Comparison of ENCODE assay signal across 18 cellular contexts in the genomic region with DNA sequence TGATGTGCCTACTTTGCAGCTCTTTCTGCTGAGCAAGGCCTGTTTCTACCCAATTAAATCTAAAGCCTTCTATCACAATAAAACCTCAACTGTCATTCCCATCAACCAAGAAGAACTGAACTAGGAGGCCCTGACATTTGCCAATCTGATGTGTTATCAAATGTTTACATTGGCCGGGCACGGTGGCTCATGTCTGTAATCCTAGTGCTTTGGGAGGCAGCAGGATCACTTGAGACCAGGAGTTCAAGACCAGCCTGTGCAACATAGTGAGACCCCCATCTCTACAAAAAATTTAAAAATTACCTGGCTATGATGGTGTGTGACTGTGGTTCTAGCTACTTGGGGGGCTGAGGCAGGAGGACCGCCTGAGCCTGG. TPM values are rescaled to one million over a fixed set of nuclear protein-coding genes. Genes with fewer than 3 reads are reported as not detected.
DNase-seq lines count a peak whose midpoint lies in the region; ATAC-seq, FAIRE-seq and TF ChIP-seq lines count a peak whose summit lies in the region.
"Had no signal": no experiment of that assay in that cellular context is flagged by ENCODE, and none has a peak within 500 bp of the region (broad histone marks: within the 10 kb centered on the region; RNA-seq: fewer than 3 reads in every experiment).

No MANE protein-coding gene starts in this region.

- no peak for TF ChIP-seq RAD21 in HepG2 (CRISPR knock-in tag; IDR thresholded peaks at IDR 0.05)

- H2BK5ac ChIP-seq in trophoblast cell (ENCODE audit: low read depth, low read length, poor library complexity): no peak overlapping the region

- H3K27ac Mint-ChIP-seq in natural killer cell treated with Interleukin-12 subunit alpha and Interleukin-12 subunit beta and Interleukin-15 and Interleukin-18, amount 100 ng/mL, for 72 hours: peak overlapping the region in 1 of 2 donors; percentile 43
- H3K27ac Mint-ChIP-seq in natural killer cell: no peak overlapping the region
- H3K27ac Mint-ChIP-seq in activated T-helper 17 cell treated with anti-CD3 and anti-CD28 coated beads, Interleukin-2, amount 50 U/mL, for 72 hours: peak overlapping the region; percentile 56
- H3K27ac Mint-ChIP-seq: activated naive CD8-positive, alpha-beta T cell treated with anti-CD3 and anti-CD28 coated beads, Interleukin-2, amount 50 U/mL, for 24 hours; naive thymus-derived CD4-positive, alpha-beta T cell had no signal

- POLR2A ChIA-PET in HepG2 (lab: Yijun Ruan, JAX): no interaction called here

- H2AFZ ChIP-seq in HepG2 (ENCODE audit: low read length) (no peak overlapping the region), trophoblast cell (ENCODE audit: insufficient read depth, low read length, poor library complexity) (no peak overlapping the region)

- no peak overlapping the region for H4K91ac ChIP-seq in trophoblast cell (ENCODE audit: low read depth, low read length)

- no peak overlapping the region for H4K8ac ChIP-seq in trophoblast cell (ENCODE audit: low read depth, low read length)

- H3K27me3 Mint-ChIP-seq in natural killer cell treated with Interleukin-12 subunit alpha and Interleukin-12 subunit beta and Interleukin-15 and Interleukin-18, amount 100 ng/mL, for 72 hours: peaks cover 23 to 26% of the 10 kb centered on the region in 2 donors
- H3K27me3 Mint-ChIP-seq in natural killer cell (ENCODE audit: low read depth in 2 of 2): peaks cover 22 to 27% of the 10 kb centered on the region in 2 donors
- H3K27me3 Mint-ChIP-seq in activated T-helper 17 cell treated with anti-CD3 and anti-CD28 coated beads, Interleukin-2, amount 50 U/mL, for 72 hours: peaks cover 28% of the 10 kb centered on the region

- H3K79me2 ChIP-seq in HepG2 (ENCODE audit: insufficient read depth, low read length) (peaks cover 21% of the 10 kb centered on the region), trophoblast cell (ENCODE audit: control insufficient read depth, insufficient read depth, low read length, poor library complexity) (no peaks in the 10 kb centered on the region)

- H3K36me3 ChIP-seq in HepG2 (replicated peaks in 1 of 2; ENCODE audit: control insufficient read depth in 1 of 2, insufficient read depth in 2 of 2, low read length in 2 of 2) (no peaks in the 10 kb centered on the region), trophoblast cell (ENCODE audit: control insufficient read depth in 1 of 2, insufficient read depth in 2 of 2, low read length in 2 of 2) (no peaks in the 10 kb centered on the region)

- no peaks in the 10 kb centered on the region for H3K9me3 ChIP-seq in HepG2 (ENCODE audit: low read length)
- peaks cover 6% of the 10 kb centered on the region for H3K9me3 ChIP-seq in trophoblast cell (ENCODE audit: insufficient read depth, low read depth, low read length)

- TF ChIP-seq CTCF in natural killer cell (IDR thresholded peaks at IDR 0.05) (no peak), HepG2 (CRISPR knock-in tag; IDR thresholded peaks at IDR 0.05) (no peak)

- H3K27ac ChIP-seq in HepG2 (ENCODE audit: extremely low read length, insufficient read depth, low read length) (peak overlapping the region; percentile 20), trophoblast cell (ENCODE audit: low read depth, low read length) (no peak overlapping the region)
- H3K27ac ChIP-seq: coronary artery had no signal

- no peak overlapping the region for H3K23ac ChIP-seq in trophoblast cell (ENCODE audit: low read length)

- no peak overlapping the region for H2BK120ac ChIP-seq in trophoblast cell (ENCODE audit: insufficient read depth, low read length, poor library complexity)

- BruUV-seq in HepG2 (replicated peaks; lab: Mats Ljungman, UMichigan): no TSS peak

- H3K27me3 ChIP-seq in HepG2 (ENCODE audit: control insufficient read depth in 1 of 2, insufficient read depth in 2 of 2, low read length in 2 of 2) (no peaks in the 10 kb centered on the region), trophoblast cell (ENCODE audit: insufficient read depth, low read length) (no peaks in the 10 kb centered on the region)

- no peaks in the 10 kb centered on the region for H3K9me3 Mint-ChIP-seq in natural killer cell treated with Interleukin-12 subunit alpha and Interleukin-12 subunit beta and Interleukin-15 and Interleukin-18, amount 100 ng/mL, for 72 hours
- no peaks in the 10 kb centered on the region for H3K9me3 Mint-ChIP-seq in natural killer cell
- no peaks in the 10 kb centered on the region for H3K9me3 Mint-ChIP-seq in activated T-helper 17 cell treated with anti-CD3 and anti-CD28 coated beads, Interleukin-2, amount 50 U/mL, for 72 hours
- H3K9me3 Mint-ChIP-seq: activated naive CD8-positive, alpha-beta T cell treated with anti-CD3 and anti-CD28 coated beads, Interleukin-2, amount 50 U/mL, for 24 hours had no signal

- TF ChIP-seq EP300 in HepG2 (IDR thresholded peaks at IDR 0.05; ENCODE audit: low read depth in 2 of 2, low read length in 2 of 2): no peak
- TF ChIP-seq EP300 in HepG2 (CRISPR knock-in tag; IDR thresholded peaks at IDR 0.05; ENCODE audit: borderline replicate concordance): no peak

- intact Hi-C loops in natural killer cell (cut with micrococcal nuclease) (no loop called here), HepG2 (cut with micrococcal nuclease; ENCODE audit: unreplicated experiment) (loop anchor here (5.0 kb wide), 1 partner anchor 74 kb away; no protein-coding TSS in a partner anchor)

- H3K14ac ChIP-seq in trophoblast cell (ENCODE audit: low read length): no peak overlapping the region

- peaks cover 9% of the 10 kb centered on the region for H3K79me1 ChIP-seq in trophoblast cell (ENCODE audit: low read length)

- H3K36me3 Mint-ChIP-seq in natural killer cell treated with Interleukin-12 subunit alpha and Interleukin-12 subunit beta and Interleukin-15 and Interleukin-18, amount 100 ng/mL, for 72 hours: no peaks in the 10 kb centered on the region
- H3K36me3 Mint-ChIP-seq in natural killer cell: no peaks in the 10 kb centered on the region
- H3K36me3 Mint-ChIP-seq in activated T-helper 17 cell treated with anti-CD3 and anti-CD28 coated beads, Interleukin-2, amount 50 U/mL, for 72 hours (ENCODE audit: low read depth): no peaks in the 10 kb centered on the region
- H3K36me3 Mint-ChIP-seq: CD4-positive, CD25-positive, alpha-beta regulatory T cell had no signal

- no peak for DNase-seq in natural killer cell treated with Interleukin-12 subunit alpha and Interleukin-12 subunit beta and Interleukin-15 and Interleukin-18, amount 100 ng/mL, for 72 hours (ENCODE audit: low spot score)
- DNase-seq in natural killer cell (no peak), HepG2 (ENCODE audit: low spot score) (no peak), trophoblast cell (no peak), cortex of kidney (lab: John Stamatoyannopoulos, UW) (no peak), HK-2 (ENCODE audit: unreplicated experiment) (no peak)
- DNase-seq: glutamatergic neuron, mesendoderm, NCI-H1436 treated with DMSO at 0.1 percent for 48 hours, NCI-H2171 treated with DMSO at 0.1 percent for 48 hours, NCI-H526 treated with DMSO at 0.1 percent for 48 hours had no signal

- H3K4me3 ChIP-seq in HepG2 (replicated peaks in 1 of 3; ENCODE audit: insufficient read depth in 1 of 3, low read depth in 2 of 3, low read length in 3 of 3) (no peak overlapping the region), trophoblast cell (ENCODE audit: low read depth, low read length) (no peak overlapping the region)
- H3K4me3 ChIP-seq: coronary artery had no signal

- in situ Hi-C loops in HepG2 (cut with HindIII; ENCODE audit: extremely low pct_ligation_motif_present, low pct_unique_long_range_greater_than_20kb): loop anchor here (5.0 kb wide), 1 partner anchor 59 kb away; no protein-coding TSS in a partner anchor

- CTCF ChIA-PET in HepG2 (lab: Yijun Ruan, JAX; ENCODE audit: low intra/inter-chr PET ratio, low total read pairs): no interaction called here

- 30% methylated on average over 3 of the region's 3 CpGs for WGBS in HepG2 (ENCODE audit: low lambda C conversion rate)
- WGBS in trophoblast cell (ENCODE audit: extremely low coverage, insufficient coverage, insufficient read length): no CpG with 5 or more reads among the region's 3 CpGs

- no peaks in the 10 kb centered on the region for H4K20me1 ChIP-seq in HepG2 (ENCODE audit: insufficient read depth, low read length)

- no peak overlapping the region for H3K4ac ChIP-seq in trophoblast cell (ENCODE audit: low read depth, low read length)

- H4K12ac ChIP-seq in trophoblast cell (ENCODE audit: low read depth, low read length): no peak overlapping the region

- H3K4me2 ChIP-seq in HepG2 (ENCODE audit: low read depth, low read length): peak overlapping the region; percentile 42
- H3K4me2 ChIP-seq in trophoblast cell (ENCODE audit: low read length): no peak overlapping the region

- H3K4me1 ChIP-seq in HepG2 (ENCODE audit: insufficient read depth, low read length): peaks cover 44% of the 10 kb centered on the region
- peaks cover 7 to 9% of the 10 kb centered on the region in 2 experiments for H3K4me1 ChIP-seq in trophoblast cell (ENCODE audit: control insufficient read depth in 1 of 2, insufficient read depth in 2 of 2, low read length in 2 of 2)

- ATAC-seq in natural killer cell treated with Interleukin-12 subunit alpha and Interleukin-12 subunit beta and Interleukin-15 and Interleukin-18, amount 100 ng/mL, for 72 hours: no peak
- ATAC-seq in natural killer cell (no peak), HepG2 (no peak)
- ATAC-seq in activated T-helper 17 cell treated with anti-CD3 and anti-CD28 coated beads, Interleukin-2, amount 50 U/mL, for 72 hours (replicated peaks): no peak
- ATAC-seq: naive thymus-derived CD4-positive, alpha-beta T cell; SK-N-SH treated with all-trans-retinoic acid at 6 μM for 48 hours had no signal

- no peak for FAIRE-seq in HepG2 (lab: Jason Lieb, UNC)
- FAIRE-seq: urothelium cell line had no signal

- no peak for TF ChIP-seq POLR2A in HepG2 (IDR thresholded peaks at IDR 0.05; ENCODE audit: insufficient read depth in 1 of 2, low read depth in 2 of 2, low read length in 2 of 2)

- no peak overlapping the region for H3K18ac ChIP-seq in trophoblast cell (ENCODE audit: low read length)

- H3K9ac ChIP-seq in HepG2 (ENCODE audit: insufficient read depth, low read depth, low read length) (no peak overlapping the region), trophoblast cell (ENCODE audit: low read length) (no peak overlapping the region)

- peaks cover 10 to 13% of the 10 kb centered on the region in 2 donors for H3K4me1 Mint-ChIP-seq in natural killer cell treated with Interleukin-12 subunit alpha and Interleukin-12 subunit beta and Interleukin-15 and Interleukin-18, amount 100 ng/mL, for 72 hours (ENCODE audit: low read depth in 2 of 2)
- peaks cover 0 to 4% of the 10 kb centered on the region in 2 donors for H3K4me1 Mint-ChIP-seq in natural killer cell
- H3K4me1 Mint-ChIP-seq in activated T-helper 17 cell treated with anti-CD3 and anti-CD28 coated beads, Interleukin-2, amount 50 U/mL, for 72 hours: no peaks in the 10 kb centered on the region

- no peak overlapping the region for H2AK5ac ChIP-seq in trophoblast cell (ENCODE audit: low read length)

- no peak overlapping the region for H2BK12ac ChIP-seq in trophoblast cell (ENCODE audit: low read length)

- H3K4me3 Mint-ChIP-seq in natural killer cell treated with Interleukin-12 subunit alpha and Interleukin-12 subunit beta and Interleukin-15 and Interleukin-18, amount 100 ng/mL, for 72 hours: peak overlapping the region; percentile 16
- H3K4me3 Mint-ChIP-seq in natural killer cell: no peak overlapping the region
- H3K4me3 Mint-ChIP-seq in activated T-helper 17 cell treated with anti-CD3 and anti-CD28 coated beads, Interleukin-2, amount 50 U/mL, for 72 hours: peak overlapping the region; percentile 13
- H3K4me3 Mint-ChIP-seq: activated naive CD8-positive, alpha-beta T cell treated with anti-CD3 and anti-CD28 coated beads, Interleukin-2, amount 50 U/mL, for 24 hours; CD4-positive, CD25-positive, alpha-beta regulatory T cell; naive thymus-derived CD4-positive, alpha-beta T cell had no signal

RNA-seq across cellular contexts. Expression of gene FBXO17, which starts 2.8 kb away (rescaled TPM):
- total RNA-seq in natural killer cell treated with Interleukin-12 subunit alpha and Interleukin-12 subunit beta and Interleukin-15 and Interleukin-18, amount 100 ng/mL, for 72 hours: not detected
- not detected for total RNA-seq in natural killer cell
- under 1 TPM; 0.21 to 0.43 TPM for total RNA-seq in activated T-helper 17 cell treated with anti-CD3 and anti-CD28 coated beads, Interleukin-2, amount 50 U/mL, for 72 hours
- 17.9 and 22.1 TPM in 2 replicates for total RNA-seq in HepG2 (2016; rRNA removed; fragmentation: Illumina TruSeq; extraction: Trizol)
- total RNA-seq in HepG2 (2016; cell fraction: cytosol; rRNA removed; fragmentation: Illumina TruSeq; extraction: Trizol; ENCODE audit: low read depth): 14.6 and 15.1 TPM in 2 replicates
- 17.1 and 20.8 TPM in 2 replicates for total RNA-seq in HepG2 (2016; cell fraction: insoluble cytoplasmic fraction; rRNA removed; fragmentation: Illumina TruSeq; extraction: Trizol)
- 19.2 and 21.9 TPM in 2 replicates for total RNA-seq in HepG2 (2016; cell fraction: membrane; rRNA removed; fragmentation: Illumina TruSeq; extraction: Trizol)
- 11.9 and 15.2 TPM in 2 replicates for total RNA-seq in HepG2 (2016; cell fraction: nucleus; rRNA removed; fragmentation: Illumina TruSeq; extraction: Trizol)
- 58.7 and 64.8 TPM in 2 replicates for polyA plus RNA-seq in HepG2 (2011; rRNA removed)
- 31.8 and 40.9 TPM in 2 replicates for polyA plus RNA-seq in HepG2 (2011; cell fraction: cytosol; rRNA removed)
- polyA plus RNA-seq in HepG2 (2011; cell fraction: nucleus; rRNA removed): 155 and 176 TPM in 2 replicates
- polyA plus RNA-seq in HepG2 (2012): 52.3 and 56.5 TPM in 2 replicates
- 5.2 and 6.0 TPM in 2 replicates for polyA plus RNA-seq in HepG2 (2016; cell fraction: cytosol; fragmentation: Illumina TruSeq; extraction: Trizol; ENCODE audit: low read depth)
- 20.8 and 23.0 TPM in 2 replicates for polyA plus RNA-seq in HepG2 (2016; cell fraction: insoluble cytoplasmic fraction; fragmentation: Illumina TruSeq; extraction: Trizol; ENCODE audit: low read depth)
- polyA plus RNA-seq in HepG2 (2016; cell fraction: membrane; fragmentation: Illumina TruSeq; extraction: Trizol; ENCODE audit: low read depth): 11.3 and 11.6 TPM in 2 replicates
- polyA plus RNA-seq in HepG2 (2016; cell fraction: nucleus; fragmentation: Illumina TruSeq; extraction: Trizol; ENCODE audit: insufficient read depth, low read depth): 61.3 and 68.3 TPM in 2 replicates
- polyA minus RNA-seq in HepG2 (2011; rRNA and poly(A)+ RNA removed; ENCODE audit: low replicate concordance): 2.5 and 39.3 TPM in 2 replicates
- 13.8 and 18.9 TPM in 2 replicates for polyA minus RNA-seq in HepG2 (2011; cell fraction: cytosol; rRNA and poly(A)+ RNA removed)
- 47.0 and 48.8 TPM in 2 replicates for polyA minus RNA-seq in HepG2 (2011; cell fraction: nucleus; rRNA and poly(A)+ RNA removed)
- polyA plus RNA-seq in trophoblast cell (2013): 6.7 and 7.3 TPM in 2 replicates
- total RNA-seq: CD4-positive, CD25-positive, alpha-beta regulatory T cell; naive thymus-derived CD4-positive, alpha-beta T cell had no signal
- polyA plus RNA-seq: naive thymus-derived CD4-positive, alpha-beta T cell had no signal

RNA-seq across cellular contexts. Expression of gene MRPS12, which starts 47.6 kb away (rescaled TPM):
- 100 to 1,000 TPM in 1 of 2 donors, 10 to 100 TPM in 1; 82.5 to 117 TPM for total RNA-seq in natural killer cell treated with Interleukin-12 subunit alpha and Interleukin-12 subunit beta and Interleukin-15 and Interleukin-18, amount 100 ng/mL, for 72 hours
- 10 to 100 TPM; 25.3 to 27.8 (median 26.7) TPM for total RNA-seq in natural killer cell
- 100 to 1,000 TPM in 1 of 2 donors, 10 to 100 TPM in 1; 52.7 to 106 TPM for total RNA-seq in activated T-helper 17 cell treated with anti-CD3 and anti-CD28 coated beads, Interleukin-2, amount 50 U/mL, for 72 hours
- 54.8 and 75.1 TPM in 2 replicates for total RNA-seq in HepG2 (2016; rRNA removed; fragmentation: Illumina TruSeq; extraction: Trizol)
- total RNA-seq in HepG2 (2016; cell fraction: cytosol; rRNA removed; fragmentation: Illumina TruSeq; extraction: Trizol; ENCODE audit: low read depth): 23.3 and 27.3 TPM in 2 replicates
- 53.5 and 80.4 TPM in 2 replicates for total RNA-seq in HepG2 (2016; cell fraction: insoluble cytoplasmic fraction; rRNA removed; fragmentation: Illumina TruSeq; extraction: Trizol)
- 39.3 and 49.4 TPM in 2 replicates for total RNA-seq in HepG2 (2016; cell fraction: membrane; rRNA removed; fragmentation: Illumina TruSeq; extraction: Trizol)
- 20.5 and 23.1 TPM in 2 replicates for total RNA-seq in HepG2 (2016; cell fraction: nucleus; rRNA removed; fragmentation: Illumina TruSeq; extraction: Trizol)
- polyA plus RNA-seq in HepG2 (2011; rRNA removed): 27.5 and 39.4 TPM in 2 replicates
- 33.2 and 61.8 TPM in 2 replicates for polyA plus RNA-seq in HepG2 (2011; cell fraction: cytosol; rRNA removed)
- polyA plus RNA-seq in HepG2 (2011; cell fraction: nucleus; rRNA removed): 30.3 and 31.5 TPM in 2 replicates
- polyA plus RNA-seq in HepG2 (2012): 21.4 and 33.9 TPM in 2 replicates
- 25.8 and 31.9 TPM in 2 replicates for polyA plus RNA-seq in HepG2 (2016; cell fraction: cytosol; fragmentation: Illumina TruSeq; extraction: Trizol; ENCODE audit: low read depth)
- 83.6 and 90.1 TPM in 2 replicates for polyA plus RNA-seq in HepG2 (2016; cell fraction: insoluble cytoplasmic fraction; fragmentation: Illumina TruSeq; extraction: Trizol; ENCODE audit: low read depth)
- 40.3 and 46.6 TPM in 2 replicates for polyA plus RNA-seq in HepG2 (2016; cell fraction: membrane; fragmentation: Illumina TruSeq; extraction: Trizol; ENCODE audit: low read depth)
- polyA plus RNA-seq in HepG2 (2016; cell fraction: nucleus; fragmentation: Illumina TruSeq; extraction: Trizol; ENCODE audit: insufficient read depth, low read depth): 39.6 and 43.0 TPM in 2 replicates
- polyA minus RNA-seq in HepG2 (2011; rRNA and poly(A)+ RNA removed; ENCODE audit: low replicate concordance): 30.4 and 47.1 TPM in 2 replicates
- 11.2 and 16.5 TPM in 2 replicates for polyA minus RNA-seq in HepG2 (2011; cell fraction: cytosol; rRNA and poly(A)+ RNA removed)
- polyA minus RNA-seq in HepG2 (2011; cell fraction: nucleus; rRNA and poly(A)+ RNA removed): 6.3 and 8.4 TPM in 2 replicates
- polyA plus RNA-seq in trophoblast cell (2013): 45.7 and 46.6 TPM in 2 replicates

RNA-seq across cellular contexts. Expression of gene SARS2, which starts 47.7 kb away (rescaled TPM):
- 10 to 100 TPM; 32.4 to 70.3 TPM for total RNA-seq in natural killer cell treated with Interleukin-12 subunit alpha and Interleukin-12 subunit beta and Interleukin-15 and Interleukin-18, amount 100 ng/mL, for 72 hours
- 10 to 100 TPM; 25.4 to 53.0 (median 38.9) TPM for total RNA-seq in natural killer cell
- total RNA-seq in activated T-helper 17 cell treated with anti-CD3 and anti-CD28 coated beads, Interleukin-2, amount 50 U/mL, for 72 hours: 10 to 100 TPM; 27.5 to 49.3 TPM
- total RNA-seq in HepG2 (2016; rRNA removed; fragmentation: Illumina TruSeq; extraction: Trizol): 30.1 and 48.6 TPM in 2 replicates
- total RNA-seq in HepG2 (2016; cell fraction: cytosol; rRNA removed; fragmentation: Illumina TruSeq; extraction: Trizol; ENCODE audit: low read depth): 17.3 and 23.4 TPM in 2 replicates
- total RNA-seq in HepG2 (2016; cell fraction: insoluble cytoplasmic fraction; rRNA removed; fragmentation: Illumina TruSeq; extraction: Trizol): 25.7 and 50.3 TPM in 2 replicates
- 19.8 TPM in 2 replicates for total RNA-seq in HepG2 (2016; cell fraction: membrane; rRNA removed; fragmentation: Illumina TruSeq; extraction: Trizol)
- 43.2 and 49.1 TPM in 2 replicates for total RNA-seq in HepG2 (2016; cell fraction: nucleus; rRNA removed; fragmentation: Illumina TruSeq; extraction: Trizol)
- polyA plus RNA-seq in HepG2 (2011; rRNA removed): 40.0 and 41.5 TPM in 2 replicates
- polyA plus RNA-seq in HepG2 (2011; cell fraction: cytosol; rRNA removed): 14.5 and 33.6 TPM in 2 replicates
- polyA plus RNA-seq in HepG2 (2011; cell fraction: nucleus; rRNA removed): 222 and 300 TPM in 2 replicates
- 22.4 and 26.7 TPM in 2 replicates for polyA plus RNA-seq in HepG2 (2012)
- 11.3 and 13.5 TPM in 2 replicates for polyA plus RNA-seq in HepG2 (2016; cell fraction: cytosol; fragmentation: Illumina TruSeq; extraction: Trizol; ENCODE audit: low read depth)
- 26.8 and 33.0 TPM in 2 replicates for polyA plus RNA-seq in HepG2 (2016; cell fraction: insoluble cytoplasmic fraction; fragmentation: Illumina TruSeq; extraction: Trizol; ENCODE audit: low read depth)
- 16.0 and 17.2 TPM in 2 replicates for polyA plus RNA-seq in HepG2 (2016; cell fraction: membrane; fragmentation: Illumina TruSeq; extraction: Trizol; ENCODE audit: low read depth)
- polyA plus RNA-seq in HepG2 (2016; cell fraction: nucleus; fragmentation: Illumina TruSeq; extraction: Trizol; ENCODE audit: insufficient read depth, low read depth): 104 and 118 TPM in 2 replicates
- 42.2 and 59.1 TPM in 2 replicates for polyA minus RNA-seq in HepG2 (2011; rRNA and poly(A)+ RNA removed; ENCODE audit: low replicate concordance)
- polyA minus RNA-seq in HepG2 (2011; cell fraction: cytosol; rRNA and poly(A)+ RNA removed): 14.7 and 27.3 TPM in 2 replicates
- 31.5 and 33.4 TPM in 2 replicates for polyA minus RNA-seq in HepG2 (2011; cell fraction: nucleus; rRNA and poly(A)+ RNA removed)
- polyA plus RNA-seq in trophoblast cell (2013): 20.4 and 22.1 TPM in 2 replicates

RNA-seq across cellular contexts. Expression of gene FBXO27, which starts 54.0 kb away (rescaled TPM):
- total RNA-seq in natural killer cell treated with Interleukin-12 subunit alpha and Interleukin-12 subunit beta and Interleukin-15 and Interleukin-18, amount 100 ng/mL, for 72 hours: under 1 TPM; 0.31 to 0.88 TPM
- total RNA-seq in natural killer cell (under 1 TPM in 2 of 3 donors, not detected in 1; 0.23 to 0.38 TPM), HepG2 (2016; rRNA removed; fragmentation: Illumina TruSeq; extraction: Trizol) (0.15 and 0.49 TPM in 2 replicates)
- total RNA-seq in activated T-helper 17 cell treated with anti-CD3 and anti-CD28 coated beads, Interleukin-2, amount 50 U/mL, for 72 hours: under 1 TPM; 0.43 to 0.66 TPM
- total RNA-seq in HepG2 (2016; cell fraction: cytosol; rRNA removed; fragmentation: Illumina TruSeq; extraction: Trizol; ENCODE audit: low read depth): 0.20 and 0.26 TPM in 2 replicates
- total RNA-seq in HepG2 (2016; cell fraction: insoluble cytoplasmic fraction; rRNA removed; fragmentation: Illumina TruSeq; extraction: Trizol): 0.27 and 0.35 TPM in 2 replicates
- 0.17 and 0.34 TPM in 2 replicates for total RNA-seq in HepG2 (2016; cell fraction: membrane; rRNA removed; fragmentation: Illumina TruSeq; extraction: Trizol)
- total RNA-seq in HepG2 (2016; cell fraction: nucleus; rRNA removed; fragmentation: Illumina TruSeq; extraction: Trizol): not detected in 2 replicates
- 2.0 and 2.8 TPM in 2 replicates for polyA plus RNA-seq in HepG2 (2011; rRNA removed)
- 1.7 and 2.8 TPM in 2 replicates for polyA plus RNA-seq in HepG2 (2011; cell fraction: cytosol; rRNA removed)
- 1.4 and 1.7 TPM in 2 replicates for polyA plus RNA-seq in HepG2 (2011; cell fraction: nucleus; rRNA removed)
- polyA plus RNA-seq in HepG2 (2012): 0.99 and 1.1 TPM in 2 replicates
- polyA plus RNA-seq in HepG2 (2016; cell fraction: cytosol; fragmentation: Illumina TruSeq; extraction: Trizol; ENCODE audit: low read depth): 0.10 TPM in 1 of 2 replicates, not detected in the other
- 0.73 and 1.2 TPM in 2 replicates for polyA plus RNA-seq in HepG2 (2016; cell fraction: insoluble cytoplasmic fraction; fragmentation: Illumina TruSeq; extraction: Trizol; ENCODE audit: low read depth)
- 0.48 TPM in 2 replicates for polyA plus RNA-seq in HepG2 (2016; cell fraction: membrane; fragmentation: Illumina TruSeq; extraction: Trizol; ENCODE audit: low read depth)
- 0.53 and 1.7 TPM in 2 replicates for polyA plus RNA-seq in HepG2 (2016; cell fraction: nucleus; fragmentation: Illumina TruSeq; extraction: Trizol; ENCODE audit: insufficient read depth, low read depth)
- 0.23 and 2.3 TPM in 2 replicates for polyA minus RNA-seq in HepG2 (2011; rRNA and poly(A)+ RNA removed; ENCODE audit: low replicate concordance)
- not detected in 2 replicates for polyA minus RNA-seq in HepG2 (2011; cell fraction: cytosol; rRNA and poly(A)+ RNA removed)
- polyA minus RNA-seq in HepG2 (2011; cell fraction: nucleus; rRNA and poly(A)+ RNA removed): 0.26 and 1.9 TPM in 2 replicates
- 1.9 and 2.6 TPM in 2 replicates for polyA plus RNA-seq in trophoblast cell (2013)
- polyA plus RNA-seq: naive thymus-derived CD4-positive, alpha-beta T cell had no signal

Comparison
In these comparisons a context has a peak if more than half of its experiments do, and no peak if none do; other contexts are left out.
1. RNA of gene FBXO17, which starts 2.8 kb away (total RNA-seq): 11.9 to 22.1 TPM in HepG2; 0.21 to 0.43 TPM in activated T-helper 17 cell treated with anti-CD3 and anti-CD28 coated beads, Interleukin-2, amount 50 U/mL, for 72 hours, not detected in natural killer cell treated with Interleukin-12 subunit alpha and Interleukin-12 subunit beta and Interleukin-15 and Interleukin-18, amount 100 ng/mL, for 72 hours and not detected in natural killer cell; every median in the first group is over 4 times any median in the second.